In genomic region chr2:31334311-31335026, GRCh38 we compare ENCODE assay signal across 13 cellular contexts.
A peak's percentile ranks its signal among the peaks of the same experiment; 100 is the strongest.
DNase-seq lines count a peak whose midpoint lies in the region; ATAC-seq and TF ChIP-seq lines count a peak whose summit lies in the region.
"Had no signal": no experiment of that assay in that cellular context is flagged by ENCODE, and none has a peak within 500 bp of the region (broad histone marks: within the 10 kb centered on the region; RNA-seq: fewer than 3 reads in every experiment).

No MANE protein-coding gene starts in this region.

- H3K4me1 ChIP-seq in PC-9 (replicated peaks; ENCODE audit: insufficient read depth) = no peaks in the 10 kb centered on the region; the same call in 1 of the 2 replicates
- H3K4me1 ChIP-seq in mesenchymal stem cell (ENCODE audit: control insufficient read depth, insufficient read depth, low read depth, low read length) = peaks cover 12% of the 10 kb centered on the region

- H3K23ac ChIP-seq in mesenchymal stem cell (ENCODE audit: low read length in 2 of 2) = no peak overlapping the region

- H3K36me3 Mint-ChIP-seq in natural killer cell = no peaks in the 10 kb centered on the region
- H3K36me3 Mint-ChIP-seq: activated naive CD8-positive, alpha-beta T cell treated with anti-CD3 and anti-CD28 coated beads, Interleukin-2, amount 10 ng/mL, durations not matched to agents 7 days and 5 days; CD14-positive monocyte; IgD-negative memory B cell had no signal

- no peaks in the 10 kb centered on the region for H3K4me1 Mint-ChIP-seq in natural killer cell
- H3K4me1 Mint-ChIP-seq: CD14-positive monocyte had no signal

- H2BK120ac ChIP-seq in mesenchymal stem cell (ENCODE audit: low read depth, low read length) = no peak overlapping the region

- no peaks in the 10 kb centered on the region for H3K9me3 Mint-ChIP-seq in natural killer cell
- H3K9me3 Mint-ChIP-seq: activated naive CD8-positive, alpha-beta T cell treated with anti-CD3 and anti-CD28 coated beads, Interleukin-2, amount 10 ng/mL, durations not matched to agents 7 days and 5 days; IgD-negative memory B cell had no signal

- no peaks in the 10 kb centered on the region for H3K9me2 ChIP-seq in PC-9 (ENCODE audit: insufficient read depth)

- H2BK5ac ChIP-seq in mesenchymal stem cell (ENCODE audit: low read depth, low read length, poor library complexity, severe bottlenecking) = no peak overlapping the region

- no peak overlapping the region for H4K91ac ChIP-seq in mesenchymal stem cell (ENCODE audit: low read length)

- no peak overlapping the region for H3K4me3 Mint-ChIP-seq in natural killer cell
- H3K4me3 Mint-ChIP-seq: activated naive CD8-positive, alpha-beta T cell treated with anti-CD3 and anti-CD28 coated beads, Interleukin-2, amount 10 ng/mL, durations not matched to agents 7 days and 5 days; IgD-negative memory B cell had no signal

- no peak for ATAC-seq in natural killer cell
- ATAC-seq in activated CD4-positive, CD25-positive, alpha-beta regulatory T cell treated with anti-CD3 and anti-CD28 coated beads, Interleukin-2, amount 50 U/mL, for 24 hours = no peak
- ATAC-seq in HG02938 (IDR thresholded peaks at IDR 0.05; ENCODE audit: unreplicated experiment) = no peak

- peak overlapping the region; percentile 25 for H3K9ac ChIP-seq in mesenchymal stem cell (ENCODE audit: low read length)

- H3K18ac ChIP-seq in mesenchymal stem cell (ENCODE audit: low read depth in 1 of 2, low read length in 2 of 2) = no peak overlapping the region

- POLR2A ChIA-PET in PC-9 (lab: Charles Lee; ENCODE audit: unreplicated experiment) = no interaction called here

- no peak overlapping the region for H3K4ac ChIP-seq in mesenchymal stem cell (ENCODE audit: low read depth in 1 of 2, low read length in 2 of 2)

- no peak overlapping the region for H2AFZ ChIP-seq in PC-9
- no peak overlapping the region for H2AFZ ChIP-seq in mesenchymal stem cell (ENCODE audit: low read depth, low read length)

- H2AK5ac ChIP-seq in mesenchymal stem cell (ENCODE audit: low read length, severe bottlenecking) = no peak overlapping the region

- peak overlapping the region in 1 of 2 experiments; percentile 31 for H2BK12ac ChIP-seq in mesenchymal stem cell (ENCODE audit: low read length in 2 of 2)

- H3K4me3 ChIP-seq in PC-9 (no peak overlapping the region), mesenchymal stem cell (ENCODE audit: insufficient read depth in 1 of 2, low read depth in 1 of 2, low read length in 2 of 2) (no peak overlapping the region)
- H3K4me3 ChIP-seq: dorsolateral prefrontal cortex, mucosa of descending colon had no signal

- H3K27ac Mint-ChIP-seq in natural killer cell = no peak overlapping the region
- H3K27ac Mint-ChIP-seq: activated naive CD8-positive, alpha-beta T cell treated with anti-CD3 and anti-CD28 coated beads, Interleukin-2, amount 10 ng/mL, durations not matched to agents 7 days and 5 days; IgD-negative memory B cell had no signal

- H3K27ac ChIP-seq in PC-9 (no peak overlapping the region), epithelial cell of prostate (peak overlapping the region; percentile 90), mesenchymal stem cell (ENCODE audit: low read length, poor library complexity, severe bottlenecking) (peak overlapping the region; percentile 31)

- peak; percentile 73 for DNase-seq in Caki2 (ENCODE audit: low read depth)
- peak; percentile 12 to 46 for DNase-seq in PC-9
- peak; percentile 49 for DNase-seq in epithelial cell of prostate (ENCODE audit: low read depth, low spot score)
- DNase-seq in mesenchymal stem cell = no peak
- no peak for DNase-seq in natural killer cell
- no peak for DNase-seq in activated gamma-delta T cell (lab: John Stamatoyannopoulos, UW)

- no peak overlapping the region for H4K8ac ChIP-seq in mesenchymal stem cell (ENCODE audit: low read length)

- in situ Hi-C loops in Caki2 (cut with HindIII; ENCODE audit: low pct_unique_long_range_greater_than_20kb, low sequenced_read_pairs) = no loop called here

- no peak overlapping the region for H3K14ac ChIP-seq in mesenchymal stem cell (ENCODE audit: low read length in 2 of 2)

- H2BK15ac ChIP-seq in mesenchymal stem cell (ENCODE audit: low read depth, poor library complexity, severe bottlenecking) = no peak overlapping the region

- TF ChIP-seq CTCF in PC-9 (conservative IDR thresholded peaks at IDR 0.05) (no peak), natural killer cell (IDR thresholded peaks at IDR 0.05) (no peak)

- CTCF ChIA-PET in PC-9 (lab: Charles Lee) = interaction anchor here (0.9 to 1.4 kb wide), 2 partner anchors 10 to 196 kb away, joined by 3 read pairs; partner anchors contain the start of gene GALNT14

- 96% methylated on average over 2 of the region's 5 CpGs for WGBS in mesenchymal stem cell

- H3K27me3 Mint-ChIP-seq in natural killer cell (ENCODE audit: low read depth in 2 of 2) = peaks cover 0 to 3% of the 10 kb centered on the region in 2 donors

- no peaks in the 10 kb centered on the region for H4K20me1 ChIP-seq in PC-9 (ENCODE audit: insufficient read depth)

- H3K36me3 ChIP-seq in PC-9 (ENCODE audit: low read depth) (peaks cover 4% of the 10 kb centered on the region), mesenchymal stem cell (ENCODE audit: control insufficient read depth in 1 of 2, insufficient read depth in 2 of 2, low read depth in 1 of 2, low read length in 2 of 2) (peaks cover 0 to 3% of the 10 kb centered on the region in 2 experiments)

- BruUV-seq in PC-9 (replicated peaks; lab: Mats Ljungman, UMichigan) = no TSS peak

- no peaks in the 10 kb centered on the region for H3K79me1 ChIP-seq in mesenchymal stem cell (replicated peaks; ENCODE audit: low read length, poor library complexity, severe bottlenecking)

- H3K4me2 ChIP-seq in PC-9 (no peak overlapping the region), mesenchymal stem cell (ENCODE audit: low read length, poor library complexity, severe bottlenecking) (no peak overlapping the region)

- H3K9me3 ChIP-seq in PC-9 (ENCODE audit: insufficient read depth, low read depth) = no peaks in the 10 kb centered on the region
- no peaks in the 10 kb centered on the region for H3K9me3 ChIP-seq in mesenchymal stem cell (ENCODE audit: control insufficient read depth, low read length)
- H3K9me3 ChIP-seq: mucosa of descending colon had no signal

- peaks cover 8% of the 10 kb centered on the region; the same call in 1 of the 2 replicates for H3F3A ChIP-seq in PC-9 (ENCODE audit: insufficient read depth, low read depth)

- H3K27me3 ChIP-seq in PC-9 (ENCODE audit: insufficient read depth, low read depth) = no peaks in the 10 kb centered on the region
- H3K27me3 ChIP-seq in mesenchymal stem cell (ENCODE audit: control insufficient read depth in 1 of 2, insufficient read depth in 1 of 2, low read length in 2 of 2) = peaks cover 0 to 13% of the 10 kb centered on the region in 2 experiments

- no peaks in the 10 kb centered on the region for H3K79me2 ChIP-seq in PC-9 (ENCODE audit: low read depth)

- intact Hi-C loops in PC-9 (cut with micrococcal nuclease; ENCODE audit: unreplicated experiment) (loop anchor here (5.0 to 10.0 kb wide), 4 partner anchors 48 to 1170 kb away; partner anchors contain the start of gene EHD3), natural killer cell (cut with micrococcal nuclease) (loop anchor here (10.0 kb wide), 2 partner anchors 100 to 470 kb away; partner anchors contain the start of gene EHD3)

Comparison
In these comparisons a context has a peak if more than half of its experiments do, and no peak if none do; other contexts are left out.
1. DNase-seq: peak in Caki2 (single experiment), PC-9 (2 of 2) and epithelial cell of prostate (single experiment); none in mesenchymal stem cell (single experiment), natural killer cell (single experiment) and activated gamma-delta T cell (single experiment).